25 cellular contexts compared by ENCODE assay signal in genomic region chr13:92312823-92313222, GRCh38.
"Had no signal": no experiment of that assay in that cellular context is flagged by ENCODE, and none has a peak within 500 bp of the region (broad histone marks: within the 10 kb centered on the region; RNA-seq: fewer than 3 reads in every experiment).

No MANE protein-coding gene starts in this region.

- H3K4me1 ChIP-seq: colonic mucosa, esophagus muscularis mucosa, esophagus squamous epithelium, foreskin keratinocyte, gastroesophageal sphincter, heart left ventricle, heart right ventricle had no signal

- H3K9me3 ChIP-seq: colonic mucosa, esophagus muscularis mucosa, gastroesophageal sphincter had no signal

- H3K4me1 Mint-ChIP-seq: endodermal cell had no signal

- H3K4me3 ChIP-seq: colonic mucosa, coronary artery, dorsolateral prefrontal cortex, esophagus muscularis mucosa, esophagus squamous epithelium, gastroesophageal sphincter, heart left ventricle, heart right ventricle had no signal

- H3K4me3 Mint-ChIP-seq: dendritic cell treated with granulocyte-macrophage colony-stimulating factor and Interleukin-4, amounts not matched to agents 40 ng/mL and 50 ng/mL, for 4 days; effector memory CD8-positive, alpha-beta T cell; endodermal cell had no signal

- H3K27me3 ChIP-seq: colonic mucosa, dorsolateral prefrontal cortex, esophagus muscularis mucosa, esophagus squamous epithelium, foreskin keratinocyte, gastroesophageal sphincter, heart left ventricle, heart right ventricle had no signal

- H3K9me3 Mint-ChIP-seq: endodermal cell had no signal

- ATAC-seq: effector memory CD8-positive, alpha-beta T cell; esophagus mucosa; foreskin keratinocyte; gastroesophageal sphincter; heart left ventricle; heart right ventricle had no signal

- DNase-seq: colonic mucosa; cortex of kidney; dermis blood vessel endothelial cell; dorsolateral prefrontal cortex; effector CD4-positive, alpha-beta T cell; effector CD8-positive, alpha-beta T cell; effector memory CD4-positive, alpha-beta T cell; effector memory CD8-positive, alpha-beta T cell; endodermal cell; erythroblast; esophagus squamous epithelium; foreskin fibroblast; foreskin keratinocyte; foreskin melanocyte; glutamatergic neuron; head of caudate nucleus; heart left ventricle; heart right ventricle had no signal

- H3K36me3 ChIP-seq: colonic mucosa, esophagus muscularis mucosa, esophagus squamous epithelium, gastroesophageal sphincter, heart left ventricle, heart right ventricle had no signal

- H3K27ac ChIP-seq: colonic mucosa, coronary artery, dorsolateral prefrontal cortex, epithelial cell of prostate, esophagus muscularis mucosa, esophagus squamous epithelium, foreskin keratinocyte, gastroesophageal sphincter, heart left ventricle, heart right ventricle had no signal

- H3K27ac Mint-ChIP-seq: dendritic cell treated with granulocyte-macrophage colony-stimulating factor and Interleukin-4, amounts not matched to agents 40 ng/mL and 50 ng/mL, for 4 days; effector memory CD8-positive, alpha-beta T cell; endodermal cell had no signal

- FAIRE-seq: colon had no signal

- H3K27me3 Mint-ChIP-seq: dendritic cell treated with granulocyte-macrophage colony-stimulating factor and Interleukin-4, amounts not matched to agents 40 ng/mL and 50 ng/mL, for 4 days; effector memory CD8-positive, alpha-beta T cell had no signal
